In the genomic region with DNA sequence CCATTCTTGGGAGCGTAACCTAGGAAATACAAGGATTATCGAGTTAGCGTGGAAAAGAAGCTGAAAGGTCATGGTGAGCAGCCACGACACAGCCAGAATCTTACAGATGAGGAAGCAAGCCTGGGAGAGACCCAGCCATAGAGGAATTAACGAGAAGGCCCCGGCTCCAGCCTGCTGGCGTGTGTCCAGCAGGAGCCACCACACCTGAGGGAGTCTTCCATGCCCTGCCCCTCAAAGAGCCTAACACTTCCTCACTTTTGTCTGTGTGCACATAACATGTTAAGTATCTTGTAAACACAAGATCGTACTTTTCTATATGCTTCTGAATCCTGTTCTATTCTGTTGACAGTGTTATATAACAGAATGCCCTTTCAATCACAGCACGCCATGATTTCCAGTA, we compare ENCODE assay signal across 17 cellular contexts. TPM values are rescaled to one million over a fixed set of nuclear protein-coding genes. Genes with fewer than 3 reads are reported as not detected.
A peak's percentile ranks its signal among the peaks of the same experiment; 100 is the strongest.
DNase-seq lines count a peak whose midpoint lies in the region; ATAC-seq, FAIRE-seq and TF ChIP-seq lines count a peak whose summit lies in the region.
"Had no signal": no experiment of that assay in that cellular context is flagged by ENCODE, and none has a peak within 500 bp of the region (broad histone marks: within the 10 kb centered on the region; RNA-seq: fewer than 3 reads in every experiment).

No MANE protein-coding gene starts in this region.

- no peaks in the 10 kb centered on the region for H3K27me3 ChIP-seq in gastrocnemius medialis
- H3K27me3 ChIP-seq: BLaER1 had no signal

- TF ChIP-seq POLR2A in gastrocnemius medialis (IDR thresholded peaks at IDR 0.05), result no peak

- no peak for TF ChIP-seq CTCF in gastrocnemius medialis (IDR thresholded peaks at IDR 0.05 in 4 of 5, conservative IDR thresholded peaks at IDR 0.05 in 1 of 5)
- no peak for TF ChIP-seq CTCF in kidney (IDR thresholded peaks at IDR 0.05; ENCODE audit: borderline replicate concordance, extremely low read depth, insufficient read depth)

- no peak overlapping the region for H3K9ac ChIP-seq in kidney (ENCODE audit: low read length in 2 of 2)
- H3K9ac ChIP-seq: BLaER1, SK-N-SH had no signal

- no peaks in the 10 kb centered on the region for H3K9me3 ChIP-seq in gastrocnemius medialis
- peaks cover 6 to 8% of the 10 kb centered on the region in 2 donors for H3K9me3 ChIP-seq in kidney (ENCODE audit: control insufficient read depth in 1 of 2, low read length in 2 of 2)
- H3K9me3 ChIP-seq: SK-N-SH had no signal

- in situ Hi-C loops in KBM-7 (cut with MboI; ENCODE audit: low pct_unique_long_range_greater_than_20kb, low sequenced_read_pairs), result no loop called here
- in situ Hi-C loops in gastrocnemius medialis (cut with MboI; ENCODE audit: low sequenced_read_pairs in 4 of 4), result no loop called here

- FAIRE-seq in kidney (lab: Jason Lieb, UNC), result no peak

- H3K4me1 ChIP-seq in gastrocnemius medialis (peaks cover 11 to 23% of the 10 kb centered on the region in 2 donors), kidney (ENCODE audit: control insufficient read depth in 1 of 2, insufficient read depth in 1 of 2, low read depth in 1 of 2, low read length in 2 of 2) (no peaks in the 10 kb centered on the region)
- H3K4me1 ChIP-seq: BLaER1 had no signal

- H3K4me3 ChIP-seq in gastrocnemius medialis, result no peak overlapping the region
- no peak overlapping the region for H3K4me3 ChIP-seq in kidney (ENCODE audit: low read length in 2 of 2)
- H3K4me3 ChIP-seq: BLaER1, PC-9 had no signal

- no peak for ATAC-seq in gastrocnemius medialis

- H3K36me3 ChIP-seq in gastrocnemius medialis (no peaks in the 10 kb centered on the region), kidney (ENCODE audit: control insufficient read depth in 1 of 2, insufficient read depth in 2 of 2, low read length in 2 of 2) (no peaks in the 10 kb centered on the region)
- H3K36me3 ChIP-seq: BLaER1 had no signal

- H3K27ac ChIP-seq in gastrocnemius medialis, result peak overlapping the region in 3 of 4 donors; percentile 4 to 58 (median 54)
- no peak overlapping the region for H3K27ac ChIP-seq in kidney (ENCODE audit: low read depth in 2 of 2, low read length in 2 of 2)
- H3K27ac ChIP-seq: BLaER1, PC-9 had no signal

- intact Hi-C loops in gastrocnemius medialis (cut with DNase I; ENCODE audit: low total_unique reads), result no loop called here
- intact Hi-C loops in kidney (cut with DNase I), result no loop called here

- peak; percentile 2 for DNase-seq in NCI-H1105 treated with DMSO at 0.1 percent for 48 hours (lab: John Stamatoyannopoulos, UW)
- DNase-seq in NCI-H1105 (lab: John Stamatoyannopoulos, UW), result no peak
- peak; percentile 21 for DNase-seq in KBM-7
- peak; percentile 37 for DNase-seq in cerebellum (ENCODE audit: low spot score)
- DNase-seq in gastrocnemius medialis, result no peak
- no peak for DNase-seq in kidney
- no peak for DNase-seq in NCI-H1092 (lab: John Stamatoyannopoulos, UW)
- no peak for DNase-seq in NCI-H510A treated with DMSO at 0.1 percent for 48 hours (lab: John Stamatoyannopoulos, UW)
- DNase-seq: 8988T, HCEC 1CT, NCI-H2107, NCI-H524, PC-9, SK-N-SH, T-helper 1 cell had no signal

RNA-seq across cellular contexts. Expression of a gene that starts 18.1 kb away (rescaled TPM):
- total RNA-seq in cerebellum, result 25.5 TPM
- total RNA-seq in gastrocnemius medialis, result 10 to 100 TPM; 12.3 to 29.6 (median 20.4) TPM
- total RNA-seq in kidney, result 3.4 TPM
- 0.58 TPM for polyA plus RNA-seq in kidney (ENCODE audit: insufficient read depth, low read depth, low replicate concordance)
- total RNA-seq: HT-29, PC-9 had no signal
- polyA plus RNA-seq: SK-N-SH had no signal

Comparison
In these comparisons a context has a peak if more than half of its experiments do, and no peak if none do; other contexts are left out.
1. DNase-seq: peak in NCI-H1105 treated with DMSO at 0.1 percent for 48 hours (single experiment), KBM-7 (single experiment) and cerebellum (single experiment); none in NCI-H1105 (single experiment), gastrocnemius medialis (0 of 2), kidney (single experiment), NCI-H1092 (single experiment) and NCI-H510A treated with DMSO at 0.1 percent for 48 hours (single experiment).
2. H3K27ac ChIP-seq: peak in gastrocnemius medialis (3 of 4); none in kidney (0 of 2).